ENCODE assay signal across 24 cellular contexts in the genomic region with DNA sequence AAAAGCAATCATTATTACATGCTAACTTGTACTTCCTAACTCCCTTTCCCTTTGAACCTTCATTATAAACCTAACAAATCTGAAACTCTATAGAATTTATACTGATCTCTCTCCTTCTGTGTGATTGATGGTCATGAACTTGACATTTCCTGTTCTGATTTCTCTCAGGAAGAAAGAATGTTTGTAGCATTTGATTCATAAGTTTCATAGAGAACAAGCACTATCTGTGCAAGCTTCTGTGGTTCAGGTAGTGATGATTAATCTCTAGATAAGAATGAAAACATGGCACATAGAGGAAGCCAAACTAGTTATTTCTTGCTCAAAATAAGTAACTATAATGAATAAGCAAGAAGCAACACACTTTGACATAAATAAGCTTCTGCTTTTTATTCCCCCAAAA. TPM values are rescaled to one million over a fixed set of nuclear protein-coding genes. Genes with fewer than 3 reads are reported as not detected.
DNase-seq lines count a peak whose midpoint lies in the region; ATAC-seq and TF ChIP-seq lines count a peak whose summit lies in the region.
"Had no signal": no experiment of that assay in that cellular context is flagged by ENCODE, and none has a peak within 500 bp of the region (broad histone marks: within the 10 kb centered on the region; RNA-seq: fewer than 3 reads in every experiment).

No MANE protein-coding gene starts in this region.

- peak; percentile 55 for ATAC-seq in GM18511 (IDR thresholded peaks at IDR 0.05; ENCODE audit: unreplicated experiment)
- peak; percentile 43 for ATAC-seq in HG03159 (IDR thresholded peaks at IDR 0.05; ENCODE audit: unreplicated experiment)
- ATAC-seq: CD8-positive, alpha-beta T cell; left lobe of liver; T-cell had no signal

- DNase-seq in RWPE1 (ENCODE audit: low spot score): peak; percentile 53
- peak; percentile 11 for DNase-seq in fibroblast of the aortic adventitia (ENCODE audit: low read depth)
- no peak for DNase-seq in activated CD8-positive, alpha-beta memory T cell treated with anti-CD3 and anti-CD28 coated beads, Interleukin-2, amount 50 U/mL, for 48 hours
- DNase-seq in dedifferentiated amniotic fluid mesenchymal stem cell (ENCODE audit: extremely low spot score): no peak
- DNase-seq in NCI-H1105 (lab: John Stamatoyannopoulos, UW): no peak
- DNase-seq in mesenteric fat pad (ENCODE audit: low spot score): no peak
- DNase-seq: activated CD4-positive, alpha-beta T cell treated with anti-CD3 and anti-CD28 coated beads, Interleukin-2, amount 50 U/mL, for 4 hours; activated naive CD4-positive, alpha-beta T cell treated with anti-CD3 and anti-CD28 coated beads, Interleukin-2, amount 50 U/mL, for 16 hours; activated T-cell treated with anti-CD3 and anti-CD28 coated beads, Interleukin-2, amount 50 U/mL, for 1 hour; CD8-positive, alpha-beta T cell; DMS79 treated with DMSO at 0.1 percent for 48 hours; HFFc6; NCI-H1048; NCI-H2107; spleen; T-cell had no signal

- POLR2A ChIA-PET in RWPE1 (lab: Yijun Ruan, JAX; ENCODE audit: low non-redundant PET): no interaction called here

- no peak for TF ChIP-seq CTCF in RWPE1 (conservative IDR thresholded peaks at IDR 0.05; ENCODE audit: low read depth)
- no peak for TF ChIP-seq CTCF in fibroblast of the aortic adventitia (IDR thresholded peaks at IDR 0.05; ENCODE audit: insufficient read depth, low read length)

- no peak overlapping the region for H3K27ac ChIP-seq in RWPE1
- H3K27ac ChIP-seq: coronary artery, neural progenitor cell, spleen had no signal

- CTCF ChIA-PET in RWPE1 (lab: Yijun Ruan, JAX): interaction anchor here (0.6 to 0.7 kb wide), 2 partner anchors 106 to 226 kb away, joined by 4 to 5 read pairs; no protein-coding TSS in a partner anchor

- no peak overlapping the region for H3K4me3 ChIP-seq in fibroblast of the aortic adventitia (ENCODE audit: low read depth, low read length)
- H3K4me3 ChIP-seq: coronary artery, neural progenitor cell, spleen had no signal

RNA-seq across cellular contexts. Expression of gene TFPI2, which starts 34.2 kb away (rescaled TPM):
- 69.7 and 97.3 TPM in 2 replicates for total RNA-seq in fibroblast of the aortic adventitia (ENCODE audit: low replicate concordance)
- 27.9 TPM for total RNA-seq in mesenteric fat pad
- total RNA-seq: CD8-positive, alpha-beta T cell; mononuclear cell had no signal

RNA-seq across cellular contexts. Expression of gene GNGT1, which starts 50.0 kb away (rescaled TPM):
- total RNA-seq in fibroblast of the aortic adventitia (ENCODE audit: low replicate concordance): not detected in 2 replicates
- not detected for total RNA-seq in mesenteric fat pad
- total RNA-seq: CD8-positive, alpha-beta T cell; frontal cortex; HFFc6; left lobe of liver; mononuclear cell; spleen; T-cell; temporal lobe had no signal

Comparison
In these comparisons a context has a peak if more than half of its experiments do, and no peak if none do; other contexts are left out.
1. DNase-seq: peak in RWPE1 (single experiment) and fibroblast of the aortic adventitia (single experiment); none in activated CD8-positive, alpha-beta memory T cell treated with anti-CD3 and anti-CD28 coated beads, Interleukin-2, amount 50 U/mL, for 48 hours (single experiment), dedifferentiated amniotic fluid mesenchymal stem cell (single experiment), NCI-H1105 (single experiment) and mesenteric fat pad (single experiment).